ENCODE assay signal across 21 cellular contexts in genomic region chr22:17491090-17491489, GRCh38.
"Had no signal": no experiment of that assay in that cellular context is flagged by ENCODE, and none has a peak within 500 bp of the region (broad histone marks: within the 10 kb centered on the region; RNA-seq: fewer than 3 reads in every experiment).

No MANE protein-coding gene starts in this region.

- DNase-seq: activated B cell treated with CpG ODN at 0.5 μM for 24 hours; activated CD4-positive, alpha-beta T cell treated with anti-CD3 and anti-CD28 coated beads for 36 hours; activated CD4-positive, alpha-beta T cell treated with anti-CD3 and anti-CD28 coated beads, Interleukin-2, amount 50 U/mL, for 4 hours; activated naive CD4-positive, alpha-beta T cell treated with anti-CD3 and anti-CD28 coated beads for 36 hours; activated T-cell treated with anti-CD3 and anti-CD28 coated beads, Interleukin-2, amount 50 U/mL, for 48 hours; amygdala; effector CD4-positive, alpha-beta T cell; erythroblast; foreskin fibroblast; immature natural killer cell; left lung; naive thymus-derived CD4-positive, alpha-beta T cell; spleen; stimulated activated CD4-positive, alpha-beta T cell treated with anti-CD3 and anti-CD28 coated beads, Interleukin-4, amount 100 ng/mL, for 1 hour; stimulated activated naive CD4-positive, alpha-beta T cell treated with Interleukin-2 at 50 U/mL for 16 hours; T-helper 9 cell had no signal

- H3K9me3 ChIP-seq: left lung, spleen, thoracic aorta had no signal

- H3K27me3 Mint-ChIP-seq: activated B cell treated with CpG ODN at 0.5 μM for 24 hours; activated CD4-positive, alpha-beta T cell treated with anti-CD3 and anti-CD28 coated beads for 36 hours; progenitor cell of endocrine pancreas; type B pancreatic cell had no signal

- H3K27me3 ChIP-seq: hepatocyte, left lung, spleen had no signal

- H3K4me1 ChIP-seq: spleen had no signal

- H3K36me3 ChIP-seq: left lung, spleen, thoracic aorta had no signal

- H3K9me3 Mint-ChIP-seq: activated B cell treated with CpG ODN at 0.5 μM for 24 hours; activated naive CD4-positive, alpha-beta T cell treated with anti-CD3 and anti-CD28 coated beads for 36 hours; immature natural killer cell; type B pancreatic cell had no signal

- H3K36me3 Mint-ChIP-seq: immature natural killer cell; naive thymus-derived CD4-positive, alpha-beta T cell had no signal

- H3K27ac ChIP-seq: hepatocyte, spleen, thoracic aorta had no signal

- H3K27ac Mint-ChIP-seq: activated B cell treated with CpG ODN at 0.5 μM for 24 hours; activated CD4-positive, alpha-beta T cell treated with anti-CD3 and anti-CD28 coated beads for 36 hours; activated naive CD4-positive, alpha-beta T cell treated with anti-CD3 and anti-CD28 coated beads for 36 hours; immature natural killer cell; progenitor cell of endocrine pancreas; type B pancreatic cell had no signal

- H3K4me3 Mint-ChIP-seq: activated B cell treated with CpG ODN at 0.5 μM for 24 hours; activated CD4-positive, alpha-beta T cell treated with anti-CD3 and anti-CD28 coated beads for 36 hours; activated naive CD4-positive, alpha-beta T cell treated with anti-CD3 and anti-CD28 coated beads for 36 hours; immature natural killer cell; naive thymus-derived CD4-positive, alpha-beta T cell; type B pancreatic cell had no signal

- H3K4me1 Mint-ChIP-seq: immature natural killer cell; naive thymus-derived CD4-positive, alpha-beta T cell had no signal

- ATAC-seq: activated CD4-positive, alpha-beta T cell treated with anti-CD3 and anti-CD28 coated beads for 36 hours; left lung; naive thymus-derived CD4-positive, alpha-beta T cell had no signal

- H3K4me3 ChIP-seq: hepatocyte, left lung, lung, spleen, thoracic aorta had no signal
